ENCODE assay signal across 23 cellular contexts in the genomic region with DNA sequence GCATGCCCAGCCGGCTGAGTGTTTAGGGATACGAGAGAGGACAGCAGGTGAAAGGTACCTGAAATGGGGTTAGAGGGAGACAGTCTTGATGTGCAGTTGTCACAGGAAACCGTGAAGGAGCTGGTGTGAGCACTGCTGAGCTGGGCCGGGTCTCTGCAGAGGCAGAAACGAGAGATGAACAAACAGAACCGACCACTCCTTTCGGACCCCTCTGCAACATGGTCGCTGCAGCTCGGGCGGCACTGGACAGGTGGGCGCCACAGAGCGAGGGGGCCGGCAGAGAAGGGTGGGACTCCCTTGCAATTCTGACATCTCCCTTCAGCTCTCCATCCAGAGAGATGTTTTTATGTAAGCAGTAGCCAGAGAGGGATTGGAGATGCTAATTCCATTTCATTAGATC.
"Had no signal": no experiment of that assay in that cellular context is flagged by ENCODE, and none has a peak within 500 bp of the region (broad histone marks: within the 10 kb centered on the region; RNA-seq: fewer than 3 reads in every experiment).

No MANE protein-coding gene starts in this region.

- ATAC-seq: activated CD8-positive, alpha-beta T cell treated with anti-CD3 and anti-CD28 coated beads for 36 hours; activated T-cell treated with anti-CD3 and anti-CD28 coated beads, Interleukin-2, amount 50 U/mL, for 4 hours; body of pancreas; foreskin keratinocyte; right lobe of liver; stimulated activated memory B cell treated with anti-CD40 and anti-IgM and Interleukin-4, amounts not matched to agents 10 μg/mL and 1 μg/mL and 100 μg/mL, for 72 hours had no signal

- H3K9me3 Mint-ChIP-seq: activated CD8-positive, alpha-beta T cell treated with anti-CD3 and anti-CD28 coated beads for 36 hours; activated T-cell treated with anti-CD3 and anti-CD28 coated beads, Interleukin-2, amount 50 U/mL, for 4 hours; central memory CD8-positive, alpha-beta T cell; immature natural killer cell; T-helper 1 cell treated with Interleukin-12 subunit alpha and Interleukin-12 subunit beta and Interleukin-4 antibody, amounts not matched to agents 30 μg/mL and 1 μg/mL, for 36 hours had no signal

- H3K36me3 Mint-ChIP-seq: activated naive CD8-positive, alpha-beta T cell; immature natural killer cell; naive B cell; stimulated activated memory B cell treated with anti-CD40 and anti-IgM and Interleukin-4, amounts not matched to agents 10 μg/mL and 1 μg/mL and 100 μg/mL, for 72 hours had no signal

- H3K4me1 Mint-ChIP-seq: activated B cell treated with CpG ODN at 0.5 μM for 24 hours; central memory CD8-positive, alpha-beta T cell; immature natural killer cell; naive B cell; stimulated activated memory B cell treated with anti-CD40 and anti-IgM and Interleukin-4, amounts not matched to agents 10 μg/mL and 1 μg/mL and 100 μg/mL, for 72 hours had no signal

- H3K36me3 ChIP-seq: neutrophil, prostate gland, right lobe of liver, thyroid gland, vagina had no signal

- H3K27ac Mint-ChIP-seq: activated B cell treated with CpG ODN at 0.5 μM for 24 hours; activated CD8-positive, alpha-beta T cell treated with anti-CD3 and anti-CD28 coated beads for 36 hours; activated naive CD8-positive, alpha-beta T cell; immature natural killer cell; stimulated activated memory B cell treated with anti-CD40 and anti-IgM and Interleukin-4, amounts not matched to agents 10 μg/mL and 1 μg/mL and 100 μg/mL, for 72 hours; T-helper 1 cell treated with Interleukin-12 subunit alpha and Interleukin-12 subunit beta and Interleukin-4 antibody, amounts not matched to agents 30 μg/mL and 1 μg/mL, for 36 hours had no signal

- H3K4me3 ChIP-seq: body of pancreas, coronary artery, lung, prostate gland, right lobe of liver, thyroid gland, vagina had no signal

- DNase-seq: activated B cell treated with CpG ODN at 0.5 μM for 24 hours; activated CD4-positive, alpha-beta T cell treated with anti-CD3 and anti-CD28 coated beads for 48 hours; activated CD8-positive, alpha-beta T cell treated with anti-CD3 and anti-CD28 coated beads for 36 hours; activated gamma-delta T cell; activated T-cell treated with anti-CD3 and anti-CD28 coated beads, Interleukin-2, amount 50 U/mL, for 4 hours; amniotic stem cell; body of pancreas; effector CD4-positive, alpha-beta T cell; foreskin keratinocyte; immature natural killer cell; naive B cell; right lobe of liver; stimulated activated CD4-positive, alpha-beta T cell treated with anti-CD3 and anti-CD28 coated beads, Interleukin-12 subunit alpha, Interleukin-12 subunit beta, amount 100 ng/mL, for 4 hours had no signal

- H3K27ac ChIP-seq: body of pancreas, coronary artery, foreskin keratinocyte, neutrophil, prostate gland, right lobe of liver, thyroid gland, vagina had no signal

- H3K4me3 Mint-ChIP-seq: activated B cell treated with CpG ODN at 0.5 μM for 24 hours; activated CD8-positive, alpha-beta T cell treated with anti-CD3 and anti-CD28 coated beads for 36 hours; activated naive CD8-positive, alpha-beta T cell; activated T-cell treated with anti-CD3 and anti-CD28 coated beads, Interleukin-2, amount 50 U/mL, for 4 hours; central memory CD8-positive, alpha-beta T cell; immature natural killer cell; naive B cell; stimulated activated memory B cell treated with anti-CD40 and anti-IgM and Interleukin-4, amounts not matched to agents 10 μg/mL and 1 μg/mL and 100 μg/mL, for 72 hours; T-helper 1 cell treated with Interleukin-12 subunit alpha and Interleukin-12 subunit beta and Interleukin-4 antibody, amounts not matched to agents 30 μg/mL and 1 μg/mL, for 36 hours had no signal

- H3K9me3 ChIP-seq: body of pancreas, neutrophil, prostate gland, right lobe of liver, thyroid gland, vagina had no signal

- H3K27me3 ChIP-seq: foreskin keratinocyte, right lobe of liver, thyroid gland, vagina had no signal

- H3K4me1 ChIP-seq: body of pancreas, foreskin keratinocyte, prostate gland, right lobe of liver, vagina had no signal
